19 cellular contexts compared by ENCODE assay signal in the genomic region with DNA sequence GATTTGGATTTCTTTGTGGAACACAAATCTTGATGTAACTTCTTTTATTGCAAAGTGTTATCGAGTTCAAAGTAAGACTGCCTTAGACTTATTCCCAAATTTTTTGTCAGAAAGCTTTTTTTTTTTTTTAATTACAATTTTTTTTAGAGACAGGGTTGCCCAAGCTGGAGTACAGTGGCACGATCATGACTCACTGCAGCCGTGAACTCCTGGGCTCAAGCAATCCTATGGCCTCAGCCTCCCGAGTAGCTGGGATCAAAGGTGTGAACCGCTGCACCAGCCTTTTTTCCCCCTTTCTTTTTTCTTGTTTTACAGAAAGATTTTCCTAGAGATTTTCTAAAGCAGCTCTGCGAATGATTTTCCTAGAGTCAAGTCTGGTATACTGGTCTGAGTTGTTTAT. TPM values are rescaled to one million over a fixed set of nuclear protein-coding genes. Genes with fewer than 3 reads are reported as not detected.
DNase-seq lines count a peak whose midpoint lies in the region; ATAC-seq and TF ChIP-seq lines count a peak whose summit lies in the region.
"Had no signal": no experiment of that assay in that cellular context is flagged by ENCODE, and none has a peak within 500 bp of the region (broad histone marks: within the 10 kb centered on the region; RNA-seq: fewer than 3 reads in every experiment).

No MANE protein-coding gene starts in this region.

- H3K4ac ChIP-seq in trophoblast cell (ENCODE audit: low read depth, low read length), result peak overlapping the region; percentile 35

- no peak for DNase-seq in activated T-cell treated with anti-CD3 and anti-CD28 coated beads, Interleukin-2, amount 50 U/mL, for 4 hours
- DNase-seq in activated T-cell treated with anti-CD3 and anti-CD28 coated beads, Interleukin-2, amount 50 U/mL, for 1 hour, result no peak
- peak; percentile 2 for DNase-seq in MG63
- peak; percentile 4 to 13 for DNase-seq in cardiac fibroblast (ENCODE audit: low read depth in 2 of 2)
- DNase-seq in trophoblast cell, result no peak
- DNase-seq in GM03348 (ENCODE audit: low spot score), result no peak
- DNase-seq: activated B cell treated with CpG ODN at 0.5 μM for 24 hours; activated naive CD8-positive, alpha-beta T cell treated with anti-CD3 and anti-CD28 coated beads, Interleukin-2, amount 10 ng/mL, durations not matched to agents 7 days and 5 days; foreskin melanocyte; left ventricle myocardium superior; NCI-H1436 treated with DMSO at 0.1 percent for 48 hours; stimulated activated naive CD4-positive, alpha-beta T cell treated with Interleukin-2 at 50 U/mL for 16 hours had no signal

- H3K27me3 ChIP-seq in MG63 (no peaks in the 10 kb centered on the region), trophoblast cell (ENCODE audit: insufficient read depth, low read length) (no peaks in the 10 kb centered on the region)

- no peak overlapping the region for H2AK5ac ChIP-seq in trophoblast cell (ENCODE audit: low read length)

- no peak overlapping the region for H3K14ac ChIP-seq in trophoblast cell (ENCODE audit: low read length)

- H3K79me1 ChIP-seq in trophoblast cell (ENCODE audit: low read length), result peaks cover 9% of the 10 kb centered on the region

- peaks cover 41% of the 10 kb centered on the region for H3K4me1 Mint-ChIP-seq in activated T-cell treated with anti-CD3 and anti-CD28 coated beads, Interleukin-2, amount 50 U/mL, for 4 hours (ENCODE audit: low read depth)

- H3K4me3 ChIP-seq in MG63 (no peak overlapping the region), cardiac fibroblast (replicated peaks in 1 of 2; ENCODE audit: low read depth in 2 of 2, low read length in 2 of 2) (no peak overlapping the region), trophoblast cell (ENCODE audit: low read depth, low read length) (no peak overlapping the region)
- H3K4me3 ChIP-seq: GM23338, prostate gland had no signal

- H4K12ac ChIP-seq in trophoblast cell (ENCODE audit: low read depth, low read length), result no peak overlapping the region

- peaks cover 2 to 4% of the 10 kb centered on the region in 2 experiments for H3K4me1 ChIP-seq in trophoblast cell (ENCODE audit: control insufficient read depth in 1 of 2, insufficient read depth in 2 of 2, low read length in 2 of 2)

- no peak overlapping the region for H4K91ac ChIP-seq in trophoblast cell (ENCODE audit: low read depth, low read length)

- WGBS in trophoblast cell (ENCODE audit: extremely low coverage, insufficient coverage, insufficient read length), result no CpG with 5 or more reads among the region's 6 CpGs

- no peak overlapping the region for H3K4me2 ChIP-seq in trophoblast cell (ENCODE audit: low read length)

- no peak overlapping the region for H3K23ac ChIP-seq in trophoblast cell (ENCODE audit: low read length)

- H3K4me3 Mint-ChIP-seq in activated T-cell treated with anti-CD3 and anti-CD28 coated beads, Interleukin-2, amount 50 U/mL, for 4 hours, result peak overlapping the region; percentile 96
- H3K4me3 Mint-ChIP-seq: activated B cell treated with CpG ODN at 0.5 μM for 24 hours, GM23338 had no signal

- H3K9me3 ChIP-seq in MG63 (no peaks in the 10 kb centered on the region), trophoblast cell (ENCODE audit: insufficient read depth, low read depth, low read length) (no peaks in the 10 kb centered on the region)
- H3K9me3 ChIP-seq: prostate gland had no signal

- H3K36me3 ChIP-seq in MG63 (peaks cover 50% of the 10 kb centered on the region), trophoblast cell (ENCODE audit: control insufficient read depth in 1 of 2, insufficient read depth in 2 of 2, low read length in 2 of 2) (peaks cover 9 to 13% of the 10 kb centered on the region in 2 experiments)
- H3K36me3 ChIP-seq: prostate gland had no signal

- no peak for TF ChIP-seq CTCF in cardiac fibroblast (IDR thresholded peaks at IDR 0.05; ENCODE audit: low read depth, low read length)

- no peak overlapping the region for H2AFZ ChIP-seq in trophoblast cell (ENCODE audit: insufficient read depth, low read length, poor library complexity)
- H2AFZ ChIP-seq: GM23338 had no signal

- H3K79me2 ChIP-seq in trophoblast cell (ENCODE audit: control insufficient read depth, insufficient read depth, low read length, poor library complexity), result peaks cover 7% of the 10 kb centered on the region

- no peak overlapping the region for H2BK120ac ChIP-seq in trophoblast cell (ENCODE audit: insufficient read depth, low read length, poor library complexity)

- no peaks in the 10 kb centered on the region for H3K27me3 Mint-ChIP-seq in activated T-cell treated with anti-CD3 and anti-CD28 coated beads, Interleukin-2, amount 50 U/mL, for 4 hours (ENCODE audit: low read depth)
- H3K27me3 Mint-ChIP-seq: activated B cell treated with CpG ODN at 0.5 μM for 24 hours; activated naive CD8-positive, alpha-beta T cell treated with anti-CD3 and anti-CD28 coated beads, Interleukin-2, amount 10 ng/mL, durations not matched to agents 7 days and 5 days had no signal

- no peak for ATAC-seq in activated T-cell treated with anti-CD3 and anti-CD28 coated beads, Interleukin-2, amount 50 U/mL, for 4 hours
- ATAC-seq in GM21528 (IDR thresholded peaks at IDR 0.05; ENCODE audit: low FRiP score, unreplicated experiment) (no peak), HG03457 (IDR thresholded peaks at IDR 0.05; ENCODE audit: unreplicated experiment) (no peak)
- ATAC-seq: GM23338, left ventricle myocardium superior had no signal

- peaks cover 26% of the 10 kb centered on the region for H3K36me3 Mint-ChIP-seq in activated T-cell treated with anti-CD3 and anti-CD28 coated beads, Interleukin-2, amount 50 U/mL, for 4 hours (ENCODE audit: insufficient read depth)

- H3K18ac ChIP-seq in trophoblast cell (ENCODE audit: low read length), result no peak overlapping the region

- H2BK12ac ChIP-seq in trophoblast cell (ENCODE audit: low read length), result no peak overlapping the region

- H2BK5ac ChIP-seq in trophoblast cell (ENCODE audit: low read depth, low read length, poor library complexity), result no peak overlapping the region

- no peak overlapping the region for H4K8ac ChIP-seq in trophoblast cell (ENCODE audit: low read depth, low read length)

- no peaks in the 10 kb centered on the region for H3K9me3 Mint-ChIP-seq in activated T-cell treated with anti-CD3 and anti-CD28 coated beads, Interleukin-2, amount 50 U/mL, for 4 hours
- H3K9me3 Mint-ChIP-seq: activated B cell treated with CpG ODN at 0.5 μM for 24 hours; activated naive CD8-positive, alpha-beta T cell treated with anti-CD3 and anti-CD28 coated beads, Interleukin-2, amount 10 ng/mL, durations not matched to agents 7 days and 5 days; GM23338 had no signal

- H3K27ac ChIP-seq in trophoblast cell (ENCODE audit: low read depth, low read length), result no peak overlapping the region
- H3K27ac ChIP-seq: KMS-11, prostate gland had no signal

- no peak overlapping the region for H3K9ac ChIP-seq in trophoblast cell (ENCODE audit: low read length)
- H3K9ac ChIP-seq: KMS-11 had no signal

RNA-seq across cellular contexts. Expression of a gene that starts 2.8 kb away (rescaled TPM):
- total RNA-seq in activated T-cell treated with anti-CD3 and anti-CD28 coated beads, Interleukin-2, amount 50 U/mL, for 4 hours, result 10 to 100 TPM; 92.6 to 99.1 (median 95.9) TPM
- total RNA-seq in MG63 (2014; rRNA removed; shearing (Covaris generic); ENCODE audit: low replicate concordance), result 16.1 and 36.4 TPM in 2 replicates
- 24.7 and 25.6 TPM in 2 replicates for polyA plus RNA-seq in trophoblast cell (2013)

RNA-seq across cellular contexts. Expression of a gene that starts 2.9 kb away (rescaled TPM):
- total RNA-seq in activated T-cell treated with anti-CD3 and anti-CD28 coated beads, Interleukin-2, amount 50 U/mL, for 4 hours, result under 1 TPM; 0.10 to 0.16 (median 0.13) TPM
- total RNA-seq in MG63 (2014; rRNA removed; shearing (Covaris generic); ENCODE audit: low replicate concordance), result 0.49 TPM in 1 of 2 replicates, not detected in the other
- 0.10 and 0.12 TPM in 2 replicates for polyA plus RNA-seq in trophoblast cell (2013)
- total RNA-seq: left ventricle myocardium superior, myocyte, urinary bladder had no signal
- polyA plus RNA-seq: GM23338, urinary bladder had no signal

Comparison
In these comparisons a context has a peak if more than half of its experiments do, and no peak if none do; other contexts are left out.
1. DNase-seq: peak in MG63 (single experiment) and cardiac fibroblast (2 of 2); none in activated T-cell treated with anti-CD3 and anti-CD28 coated beads, Interleukin-2, amount 50 U/mL, for 4 hours (single experiment), activated T-cell treated with anti-CD3 and anti-CD28 coated beads, Interleukin-2, amount 50 U/mL, for 1 hour (single experiment), trophoblast cell (0 of 2) and GM03348 (single experiment).